18 cellular contexts compared by ENCODE assay signal in the genomic region with DNA sequence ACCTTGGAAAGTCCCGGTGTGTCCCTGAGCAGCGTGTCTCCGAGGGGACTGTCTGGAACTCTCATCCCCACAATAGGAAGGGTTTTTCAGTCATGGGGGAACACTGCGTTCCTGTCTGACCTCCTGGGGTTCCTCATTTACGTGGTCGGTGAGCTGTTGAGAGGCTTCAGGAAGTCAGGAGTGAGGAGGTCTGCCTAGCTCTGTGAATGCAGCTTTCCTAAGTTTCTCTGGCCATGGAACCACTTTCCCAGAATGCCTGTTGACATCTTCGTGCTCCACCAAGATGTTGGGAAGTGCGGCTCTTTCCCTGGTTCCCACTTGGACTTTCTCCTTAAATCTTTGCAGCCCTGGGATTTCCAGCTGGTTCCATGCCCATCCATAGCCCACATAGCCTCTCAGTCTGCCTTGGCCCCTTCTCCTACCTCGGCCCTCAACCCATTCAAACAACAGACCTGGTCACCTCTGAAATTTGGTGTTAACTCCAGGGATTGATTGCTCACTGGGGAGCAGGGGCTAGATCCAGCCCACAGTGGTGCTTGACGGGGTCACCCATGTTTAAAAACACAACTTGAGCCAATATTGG. TPM values are rescaled to one million over a fixed set of nuclear protein-coding genes. Genes with fewer than 3 reads are reported as not detected.
A peak's percentile ranks its signal among the peaks of the same experiment; 100 is the strongest.
DNase-seq lines count a peak whose midpoint lies in the region; ATAC-seq, FAIRE-seq and TF ChIP-seq lines count a peak whose summit lies in the region.
"Had no signal": no experiment of that assay in that cellular context is flagged by ENCODE, and none has a peak within 500 bp of the region (broad histone marks: within the 10 kb centered on the region; RNA-seq: fewer than 3 reads in every experiment).

No MANE protein-coding gene starts in this region.

- CTCF ChIA-PET in HepG2 (lab: Yijun Ruan, JAX; ENCODE audit: low intra/inter-chr PET ratio, low total read pairs), result no interaction called here

- TF ChIP-seq CTCF in HepG2 (CRISPR knock-in tag; IDR thresholded peaks at IDR 0.05), result no peak
- TF ChIP-seq CTCF in right lobe of liver (IDR thresholded peaks at IDR 0.05), result no peak
- TF ChIP-seq CTCF in VCaP (conservative IDR thresholded peaks at IDR 0.05), result no peak
- no peak for TF ChIP-seq CTCF in dorsolateral prefrontal cortex (IDR thresholded peaks at IDR 0.05 in 54 of 56, conservative IDR thresholded peaks at IDR 0.05 in 2 of 56; ENCODE audit: low read depth in 1 of 56, partially characterized antibody in 56 of 56)
- TF ChIP-seq CTCF in gastroesophageal sphincter (IDR thresholded peaks at IDR 0.05), result no peak

- no peak overlapping the region for H3K23ac ChIP-seq in mesendoderm (ENCODE audit: low read length)

- ATAC-seq in HepG2 (no peak), right lobe of liver (no peak), gastroesophageal sphincter (no peak), GM19397 (IDR thresholded peaks at IDR 0.05; ENCODE audit: unreplicated experiment) (no peak)
- ATAC-seq: A549 had no signal

- TF ChIP-seq POLR2A in HepG2 (IDR thresholded peaks at IDR 0.05; ENCODE audit: insufficient read depth in 1 of 2, low read depth in 2 of 2, low read length in 2 of 2) (peak in 1 of 2 experiments; percentile 16; a peak in 1 of 4 replicates), right lobe of liver (IDR thresholded peaks at IDR 0.05) (no peak), gastroesophageal sphincter (IDR thresholded peaks at IDR 0.05) (no peak)

- 96% methylated on average over 10 of the region's 10 CpGs for WGBS in HepG2 (ENCODE audit: low lambda C conversion rate)
- whole genome bisulfite sequencing in right lobe of liver (ENCODE audit: insufficient coverage, low coverage, low lambda C conversion rate, missing lambda C conversion rate), result 65% methylated on average over 7 of the region's 10 CpGs
- WGBS in gastroesophageal sphincter (ENCODE audit: low coverage in 1 of 2), 2 donors, result 89% methylated on average over 5 of the region's 10 CpGs; no CpG with 5 or more reads in 1 of the 2 donors
- no CpG with 5 or more reads among the region's 10 CpGs for WGBS in mesendoderm (ENCODE audit: extremely low coverage, insufficient coverage, low lambda C conversion rate)

- no peak for TF ChIP-seq RAD21 in HepG2 (CRISPR knock-in tag; IDR thresholded peaks at IDR 0.05)

- H3K27me3 ChIP-seq in HepG2 (ENCODE audit: control insufficient read depth in 1 of 2, insufficient read depth in 2 of 2, low read length in 2 of 2) (no peaks in the 10 kb centered on the region), right lobe of liver (no peaks in the 10 kb centered on the region), dorsolateral prefrontal cortex (no peaks in the 10 kb centered on the region), gastroesophageal sphincter (no peaks in the 10 kb centered on the region), mesendoderm (ENCODE audit: insufficient read depth, low read length, poor library complexity) (no peaks in the 10 kb centered on the region)

- no peak overlapping the region for H2BK15ac ChIP-seq in mesendoderm (replicated peaks; ENCODE audit: low read depth)

- no peak overlapping the region for H2AK5ac ChIP-seq in mesendoderm (ENCODE audit: low read length)

- H3K27ac ChIP-seq in HepG2 (ENCODE audit: extremely low read length, insufficient read depth, low read length), result no peak overlapping the region
- H3K27ac ChIP-seq in right lobe of liver, result no peak overlapping the region
- peak overlapping the region; percentile 48 for H3K27ac ChIP-seq in VCaP
- peak overlapping the region in 49 of 59 donors; percentile 9 to 78 (median 57) for H3K27ac ChIP-seq in dorsolateral prefrontal cortex
- H3K27ac ChIP-seq in temporal lobe (ENCODE audit: low read depth, low read length), result peak overlapping the region; percentile 1
- H3K27ac ChIP-seq in gastroesophageal sphincter, result no peak overlapping the region
- no peak overlapping the region for H3K27ac ChIP-seq in mesendoderm (ENCODE audit: low read depth, low read length)
- H3K27ac ChIP-seq: A549 had no signal

- POLR2A ChIA-PET in HepG2 (lab: Yijun Ruan, JAX), result interaction anchor here (1.4 to 1.5 kb wide), 2 partner anchors 9 to 27 kb away, joined by 6 to 9 read pairs; a partner anchor contains a TSS

- H3K9me3 ChIP-seq in HepG2 (ENCODE audit: low read length), result no peaks in the 10 kb centered on the region
- H3K9me3 ChIP-seq in right lobe of liver, result no peaks in the 10 kb centered on the region
- H3K9me3 ChIP-seq in gastroesophageal sphincter, result no peaks in the 10 kb centered on the region
- H3K9me3 ChIP-seq: A549, HAP-1 had no signal

- TF ChIP-seq EP300 in HepG2 (IDR thresholded peaks at IDR 0.05; ENCODE audit: low read depth in 2 of 2, low read length in 2 of 2) (no peak), HepG2 (CRISPR knock-in tag; IDR thresholded peaks at IDR 0.05; ENCODE audit: borderline replicate concordance) (no peak), gastroesophageal sphincter (IDR thresholded peaks at IDR 0.05) (no peak)

- no peak overlapping the region for H4K8ac ChIP-seq in mesendoderm (ENCODE audit: low read depth, low read length)

- H3K4me1 ChIP-seq in HepG2 (ENCODE audit: insufficient read depth, low read length) (no peaks in the 10 kb centered on the region), right lobe of liver (peaks cover 0 to 10% (median 0%) of the 10 kb centered on the region in 4 donors), gastroesophageal sphincter (peaks cover 0 to 16% (median 5%) of the 10 kb centered on the region in 3 donors), mesendoderm (ENCODE audit: control insufficient read depth, low read depth, low read length) (no peaks in the 10 kb centered on the region)
- H3K4me1 ChIP-seq: A549 had no signal

- no peak overlapping the region for H3K4me3 ChIP-seq in HepG2 (replicated peaks in 1 of 3; ENCODE audit: insufficient read depth in 1 of 3, low read depth in 2 of 3, low read length in 3 of 3)
- H3K4me3 ChIP-seq in right lobe of liver, result no peak overlapping the region
- no peak overlapping the region for H3K4me3 ChIP-seq in dorsolateral prefrontal cortex
- H3K4me3 ChIP-seq in gastroesophageal sphincter, result no peak overlapping the region
- H3K4me3 ChIP-seq in mesendoderm (ENCODE audit: low read length), result no peak overlapping the region
- H3K4me3 ChIP-seq: A549, HAP-1 had no signal

- H3K36me3 ChIP-seq in HepG2 (replicated peaks in 1 of 2; ENCODE audit: control insufficient read depth in 1 of 2, insufficient read depth in 2 of 2, low read length in 2 of 2) (peaks cover 18 to 77% of the 10 kb centered on the region in 2 experiments), right lobe of liver (peaks cover 0 to 14% (median 4%) of the 10 kb centered on the region in 4 donors), gastroesophageal sphincter (peaks cover 0 to 16% of the 10 kb centered on the region in 2 donors), mesendoderm (ENCODE audit: control insufficient read depth, insufficient read depth, low read length) (peaks cover 33% of the 10 kb centered on the region)

- H2BK120ac ChIP-seq in mesendoderm (ENCODE audit: low read depth, low read length), result no peak overlapping the region

- DNase-seq in HepG2 (ENCODE audit: low spot score) (no peak), right lobe of liver (no peak), dorsolateral prefrontal cortex (no peak), mesendoderm (no peak)
- DNase-seq: EL; MV-4-11; NCI-H1417; NCI-H187 treated with DMSO at 0.1 percent for 48 hours; NCI-H345; NK-92 treated with Interleukin-12 subunit alpha and Interleukin-12 subunit beta, amount 100 ng/mL, for 24 hours; SIG-M5 had no signal

- H3K79me1 ChIP-seq in mesendoderm (ENCODE audit: low read length), result peaks cover 23% of the 10 kb centered on the region

- in situ Hi-C loops in HepG2 (cut with HindIII; ENCODE audit: extremely low pct_ligation_motif_present, low pct_unique_long_range_greater_than_20kb), result no loop called here

- H3K79me2 ChIP-seq in HepG2 (ENCODE audit: insufficient read depth, low read length) (peaks cover 5% of the 10 kb centered on the region), mesendoderm (ENCODE audit: control insufficient read depth, insufficient read depth, low read length) (peaks cover 8% of the 10 kb centered on the region)

- BruUV-seq in HepG2 (replicated peaks; lab: Mats Ljungman, UMichigan), result no TSS peak

- no peak overlapping the region for H4K5ac ChIP-seq in mesendoderm (ENCODE audit: low read length)

- no peak for FAIRE-seq in HepG2 (lab: Jason Lieb, UNC)
- FAIRE-seq: A549, GM19239 had no signal

- peaks cover 11% of the 10 kb centered on the region for H4K20me1 ChIP-seq in HepG2 (ENCODE audit: insufficient read depth, low read length)

- H2BK5ac ChIP-seq in mesendoderm (ENCODE audit: low read length), result no peak overlapping the region

- no peak overlapping the region for H3K4ac ChIP-seq in mesendoderm (ENCODE audit: low read depth, low read length)

- H3K4me2 ChIP-seq in HepG2 (ENCODE audit: low read depth, low read length) (no peak overlapping the region), mesendoderm (ENCODE audit: low read length) (no peak overlapping the region)
- H3K4me2 ChIP-seq: A549 had no signal

- H2AFZ ChIP-seq in HepG2 (ENCODE audit: low read length), result no peak overlapping the region

- H3K18ac ChIP-seq in mesendoderm (ENCODE audit: low read length), result no peak overlapping the region

- H3K56ac ChIP-seq in mesendoderm (ENCODE audit: low read length), result no peak overlapping the region

- H3K9ac ChIP-seq in HepG2 (ENCODE audit: insufficient read depth, low read depth, low read length) (no peak overlapping the region), mesendoderm (ENCODE audit: low read length) (no peak overlapping the region)

- intact Hi-C loops in HepG2 (cut with micrococcal nuclease; ENCODE audit: unreplicated experiment) (no loop called here), right lobe of liver (cut with DNase I) (no loop called here), dorsolateral prefrontal cortex (cut with DNase I) (no loop called here)

RNA-seq across cellular contexts. Expression of a gene that starts 27.2 kb away (rescaled TPM):
- total RNA-seq in HepG2 (2016; rRNA removed; fragmentation: Illumina TruSeq; extraction: Trizol), result 135 and 262 TPM in 2 replicates
- total RNA-seq in HepG2 (2016; cell fraction: cytosol; rRNA removed; fragmentation: Illumina TruSeq; extraction: Trizol; ENCODE audit: low read depth), result 16.9 and 17.4 TPM in 2 replicates
- total RNA-seq in HepG2 (2016; cell fraction: insoluble cytoplasmic fraction; rRNA removed; fragmentation: Illumina TruSeq; extraction: Trizol), result 134 and 259 TPM in 2 replicates
- total RNA-seq in HepG2 (2016; cell fraction: membrane; rRNA removed; fragmentation: Illumina TruSeq; extraction: Trizol), result 55.1 and 59.2 TPM in 2 replicates
- total RNA-seq in HepG2 (2016; cell fraction: nucleus; rRNA removed; fragmentation: Illumina TruSeq; extraction: Trizol), result 92.0 and 102 TPM in 2 replicates
- polyA plus RNA-seq in HepG2 (2011; rRNA removed), result 197 and 229 TPM in 2 replicates
- 174 and 239 TPM in 2 replicates for polyA plus RNA-seq in HepG2 (2011; cell fraction: cytosol; rRNA removed)
- polyA plus RNA-seq in HepG2 (2011; cell fraction: nucleus; rRNA removed), result 53.5 and 69.1 TPM in 2 replicates
- 252 and 381 TPM in 2 replicates for polyA plus RNA-seq in HepG2 (2012)
- 23.7 and 24.6 TPM in 2 replicates for polyA plus RNA-seq in HepG2 (2016; cell fraction: cytosol; fragmentation: Illumina TruSeq; extraction: Trizol; ENCODE audit: low read depth)
- 471 and 492 TPM in 2 replicates for polyA plus RNA-seq in HepG2 (2016; cell fraction: insoluble cytoplasmic fraction; fragmentation: Illumina TruSeq; extraction: Trizol; ENCODE audit: low read depth)
- 65.5 and 69.3 TPM in 2 replicates for polyA plus RNA-seq in HepG2 (2016; cell fraction: membrane; fragmentation: Illumina TruSeq; extraction: Trizol; ENCODE audit: low read depth)
- polyA plus RNA-seq in HepG2 (2016; cell fraction: nucleus; fragmentation: Illumina TruSeq; extraction: Trizol; ENCODE audit: insufficient read depth, low read depth), result 163 TPM in 2 replicates
- polyA minus RNA-seq in HepG2 (2011; rRNA and poly(A)+ RNA removed; ENCODE audit: low replicate concordance), result 98.7 and 239 TPM in 2 replicates
- 170 and 192 TPM in 2 replicates for polyA minus RNA-seq in HepG2 (2011; cell fraction: cytosol; rRNA and poly(A)+ RNA removed)
- 105 and 132 TPM in 2 replicates for polyA minus RNA-seq in HepG2 (2011; cell fraction: nucleus; rRNA and poly(A)+ RNA removed)
- 100 to 1,000 TPM in 2 of 6 experiments, 10 to 100 TPM in 4; 34.2 to 117 (median 89.3) TPM for total RNA-seq in right lobe of liver
- total RNA-seq in dorsolateral prefrontal cortex, result 100 to 1,000 TPM in 47 of 120 experiments, 10 to 100 TPM in 73; 61.4 to 222 (median 91.8) TPM
- total RNA-seq in temporal lobe, result 41.6 TPM
- 1 to 10 TPM; 2.5 to 6.6 (median 4.3) TPM for total RNA-seq in gastroesophageal sphincter
- 261 TPM for polyA plus RNA-seq in mesendoderm (2013, experiment 1 of 2)
- polyA plus RNA-seq in mesendoderm (2013, experiment 2 of 2), result 266 TPM

Comparison
In these comparisons a context has a peak if more than half of its experiments do, and no peak if none do; other contexts are left out.
1. H3K27ac ChIP-seq: peak in VCaP (single experiment), dorsolateral prefrontal cortex (49 of 59) and temporal lobe (single experiment); none in HepG2 (single experiment), right lobe of liver (0 of 3), gastroesophageal sphincter (0 of 4) and mesendoderm (single experiment).